Comparison of ENCODE assay signal across 1 cellular context in the genomic region with DNA sequence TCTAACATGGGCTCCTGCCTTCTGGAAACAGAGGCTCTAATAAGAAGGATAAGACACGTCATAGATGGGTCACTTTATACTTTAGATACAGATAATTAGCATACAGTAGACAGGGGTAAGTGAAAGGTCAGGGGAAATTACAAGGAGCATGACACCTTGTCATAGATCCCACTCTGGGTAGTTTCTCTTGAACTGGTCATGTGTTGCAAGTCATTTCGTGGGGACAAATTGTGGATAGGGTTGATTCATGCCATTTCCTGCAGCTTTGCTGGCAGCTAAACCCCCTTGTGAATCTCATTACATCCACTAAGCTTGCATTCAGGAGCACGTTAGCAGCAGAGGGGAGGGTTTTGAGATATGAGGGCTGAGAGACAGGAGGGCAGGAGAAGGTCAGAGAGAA.
TF ChIP-seq lines count a peak whose summit lies in the region.

No MANE protein-coding gene starts in this region.

TF ChIP-seq in endothelial cell of umbilical vein, 7 proteins besides CTCF, POLR2A, EP300 and RAD21:
- TF ChIP-seq EZH2 (IDR thresholded peaks at IDR 0.05; ENCODE audit: borderline replicate concordance, low read depth, low read length, severe bottlenecking), result no peak
- TF ChIP-seq MYC (IDR thresholded peaks at IDR 0.05; ENCODE audit: low read depth, low read length), result no peak
- TF ChIP-seq, protein P1, sequence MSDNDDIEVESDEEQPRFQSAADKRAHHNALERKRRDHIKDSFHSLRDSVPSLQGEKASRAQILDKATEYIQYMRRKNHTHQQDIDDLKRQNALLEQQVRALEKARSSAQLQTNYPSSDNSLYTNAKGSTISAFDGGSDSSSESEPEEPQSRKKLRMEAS (IDR thresholded peaks at IDR 0.05; ENCODE audit: insufficient read depth, insufficient read length), result no peak
- no peak for TF ChIP-seq POLR2AphosphoS5 (IDR thresholded peaks at IDR 0.05; ENCODE audit: insufficient read depth, low read depth, low read length)
- TF ChIP-seq JUN (IDR thresholded peaks at IDR 0.05; ENCODE audit: borderline replicate concordance, insufficient read depth, insufficient read length, low read depth), result no peak
- TF ChIP-seq FOS (IDR thresholded peaks at IDR 0.05; ENCODE audit: borderline replicate concordance, insufficient read depth, low read length), result no peak
- no peak for TF ChIP-seq GATA2 (IDR thresholded peaks at IDR 0.05; ENCODE audit: insufficient read depth, insufficient read length, low read depth, low read length)
